ENCODE assay signal across 8 cellular contexts in the genomic region with DNA sequence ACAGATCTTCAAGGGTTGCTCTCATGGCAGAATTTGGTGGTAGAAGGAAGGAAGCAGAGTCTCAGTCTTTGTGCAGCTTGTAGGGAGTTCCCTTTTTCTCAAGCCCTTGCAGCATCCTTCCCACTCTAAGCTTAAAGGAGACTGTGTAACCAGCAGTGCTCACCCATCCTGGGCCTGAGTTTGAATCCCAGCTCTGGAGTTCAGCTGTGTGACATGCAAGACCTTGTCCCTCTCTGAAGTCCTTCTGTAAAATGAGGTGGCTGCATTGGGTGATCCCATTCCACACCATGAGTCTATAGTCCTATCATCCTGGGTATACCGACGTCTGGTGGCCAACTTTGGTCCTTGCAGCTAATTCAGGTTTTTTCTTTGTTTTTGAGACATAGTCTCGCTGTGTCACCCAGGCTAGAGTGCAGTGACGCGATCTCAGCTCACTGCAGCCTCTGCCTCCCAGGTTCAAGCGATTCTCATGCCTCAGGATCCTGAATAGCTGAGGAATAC. TPM values are rescaled to one million over a fixed set of nuclear protein-coding genes. Genes with fewer than 3 reads are reported as not detected.
A peak's percentile ranks its signal among the peaks of the same experiment; 100 is the strongest.
DNase-seq lines count a peak whose midpoint lies in the region; ATAC-seq, FAIRE-seq and TF ChIP-seq lines count a peak whose summit lies in the region.

No MANE protein-coding gene starts in this region.

- DNase-seq in GM10266 (ENCODE audit: extremely low spot score) (no peak), M059J (ENCODE audit: low read depth) (peak; percentile 34), kidney (peak; percentile 3), NCI-H748 treated with DMSO at 0.1 percent for 48 hours (lab: John Stamatoyannopoulos, UW) (no peak), NCI-H1092 treated with DMSO at 0.1 percent for 48 hours (lab: John Stamatoyannopoulos, UW) (no peak), DMS79 (lab: John Stamatoyannopoulos, UW) (no peak)
- DNase-seq in activated effector memory CD4-positive, alpha-beta T cell treated with anti-CD3 and anti-CD28 coated beads, Interleukin-2, amount 50 U/mL, for 16 hours = peak; percentile 69

- ATAC-seq in GM18868 (IDR thresholded peaks at IDR 0.05; ENCODE audit: unreplicated experiment) = no peak

- H3K4me1 ChIP-seq in kidney (ENCODE audit: control insufficient read depth in 1 of 2, insufficient read depth in 1 of 2, low read depth in 1 of 2, low read length in 2 of 2) = no peaks in the 10 kb centered on the region

- FAIRE-seq in kidney (lab: Jason Lieb, UNC) = no peak

- no peaks in the 10 kb centered on the region for H3K36me3 ChIP-seq in kidney (ENCODE audit: control insufficient read depth in 1 of 2, insufficient read depth in 2 of 2, low read length in 2 of 2)

- H3K27ac ChIP-seq in kidney (ENCODE audit: low read depth in 2 of 2, low read length in 2 of 2) = no peak overlapping the region

- intact Hi-C loops in kidney (cut with DNase I) = no loop called here

- no peak overlapping the region for H3K4me3 ChIP-seq in kidney (ENCODE audit: low read length in 2 of 2)

- H3K9me3 ChIP-seq in kidney (ENCODE audit: control insufficient read depth in 1 of 2, low read length in 2 of 2) = no peaks in the 10 kb centered on the region

- H3K9ac ChIP-seq in kidney (ENCODE audit: low read length in 2 of 2) = no peak overlapping the region

- peak; percentile 46 for TF ChIP-seq CTCF in GM10266 (IDR thresholded peaks at IDR 0.05; ENCODE audit: control insufficient read depth, insufficient read depth, low read depth, missing control alignments)
- TF ChIP-seq CTCF in kidney (IDR thresholded peaks at IDR 0.05; ENCODE audit: borderline replicate concordance, extremely low read depth, insufficient read depth) = peak; percentile 26

RNA-seq across cellular contexts. Expression of a gene that starts 9.8 kb away (rescaled TPM):
- total RNA-seq in M059J (2014; rRNA removed; shearing (Covaris generic)) = not detected in 2 replicates
- 33.8 TPM for total RNA-seq in kidney
- 0.34 TPM for polyA plus RNA-seq in kidney (ENCODE audit: insufficient read depth, low read depth, low replicate concordance)

RNA-seq across cellular contexts. Expression of a gene that starts 17.3 kb away (rescaled TPM):
- not detected in 2 replicates for total RNA-seq in M059J (2014; rRNA removed; shearing (Covaris generic))
- not detected for total RNA-seq in kidney
- polyA plus RNA-seq in kidney (ENCODE audit: insufficient read depth, low read depth, low replicate concordance) = not detected

RNA-seq across cellular contexts. Expression of a gene that starts 19.9 kb away (rescaled TPM):
- total RNA-seq in M059J (2014; rRNA removed; shearing (Covaris generic)) = not detected in 2 replicates
- total RNA-seq in kidney = not detected
- polyA plus RNA-seq in kidney (ENCODE audit: insufficient read depth, low read depth, low replicate concordance) = not detected

RNA-seq across cellular contexts. Expression of a gene that starts 35.2 kb away (rescaled TPM):
- total RNA-seq in M059J (2014; rRNA removed; shearing (Covaris generic)) = not detected in 2 replicates
- total RNA-seq in kidney = 7.9 TPM
- polyA plus RNA-seq in kidney (ENCODE audit: insufficient read depth, low read depth, low replicate concordance) = 3.5 TPM

RNA-seq across cellular contexts. Expression of a gene that starts 38.9 kb away (rescaled TPM):
- total RNA-seq in M059J (2014; rRNA removed; shearing (Covaris generic)) = not detected in 2 replicates
- 1.1 TPM for total RNA-seq in kidney
- polyA plus RNA-seq in kidney (ENCODE audit: insufficient read depth, low read depth, low replicate concordance) = 6.9 TPM

Comparison
In these comparisons a context has a peak if more than half of its experiments do, and no peak if none do; other contexts are left out.
1. DNase-seq: peak in M059J (single experiment), activated effector memory CD4-positive, alpha-beta T cell treated with anti-CD3 and anti-CD28 coated beads, Interleukin-2, amount 50 U/mL, for 16 hours (single experiment) and kidney (single experiment); none in GM10266 (single experiment), NCI-H748 treated with DMSO at 0.1 percent for 48 hours (single experiment), NCI-H1092 treated with DMSO at 0.1 percent for 48 hours (single experiment) and DMS79 (single experiment).
2. RNA of a gene that starts 9.8 kb away (total RNA-seq): 33.8 TPM in kidney (single experiment); not detected in M059J; every median in the first group is over 10 times any median in the second.